Comparison of ENCODE assay signal across 8 cellular contexts in genomic region chr1:153985341-153985912, GRCh38. TPM values are rescaled to one million over a fixed set of nuclear protein-coding genes. Genes with fewer than 3 reads are reported as not detected.
DNase-seq lines count a peak whose midpoint lies in the region; ATAC-seq and TF ChIP-seq lines count a peak whose summit lies in the region.

No MANE protein-coding gene starts in this region.

- H3K27me3 Mint-ChIP-seq in MCF 10A (ENCODE audit: insufficient read depth, unreplicated experiment): no peaks in the 10 kb centered on the region
- no peaks in the 10 kb centered on the region for H3K27me3 Mint-ChIP-seq in stimulated activated naive B cell treated with anti-CD40 and anti-IgM and Interleukin-4, amounts not matched to agents 10 μg/mL and 1 μg/mL and 100 μg/mL, for 72 hours

- no peaks in the 10 kb centered on the region for H3K79me2 ChIP-seq in OCI-LY3 (ENCODE audit: low read length)

- H3K27ac ChIP-seq in OCI-LY3 (ENCODE audit: low read length) (no peak overlapping the region), left lung (peak overlapping the region; percentile 86 to 93)

- H3K4me1 ChIP-seq in OCI-LY3 (ENCODE audit: low read length): peaks cover 33% of the 10 kb centered on the region
- peaks cover 20 to 55% of the 10 kb centered on the region in 2 donors for H3K4me1 ChIP-seq in left lung

- peak overlapping the region; percentile 73; the same call in 1 of the 2 replicates for H2AFZ ChIP-seq in OCI-LY3 (ENCODE audit: low read depth, low read length)

- TF ChIP-seq CTCF in OCI-LY3 (IDR thresholded peaks at IDR 0.05; ENCODE audit: low read depth, low read length) (no peak), MCF 10A (IDR thresholded peaks at IDR 0.05; ENCODE audit: unreplicated experiment) (no peak), left lung (IDR thresholded peaks at IDR 0.05) (no peak)

- no peaks in the 10 kb centered on the region for H4K20me1 ChIP-seq in OCI-LY3 (ENCODE audit: insufficient read depth, low read length)

- POLR2A ChIA-PET in MCF 10A (lab: Yijun Ruan, JAX): interaction anchor here (0.5 to 13.2 kb wide), 26 partner anchors 8 to 441 kb away, joined by 3 to 358 read pairs (median 5); partner anchors contain the start of genes CHTOP, CREB3L4, CRTC2 and DENND4B

- no peaks in the 10 kb centered on the region for H3K9me3 Mint-ChIP-seq in MCF 10A (ENCODE audit: unreplicated experiment)
- H3K9me3 Mint-ChIP-seq in stimulated activated naive B cell treated with anti-CD40 and anti-IgM and Interleukin-4, amounts not matched to agents 10 μg/mL and 1 μg/mL and 100 μg/mL, for 72 hours: no peaks in the 10 kb centered on the region

- H3K36me3 Mint-ChIP-seq in MCF 10A (ENCODE audit: insufficient read depth, unreplicated experiment): peaks cover 21% of the 10 kb centered on the region
- H3K36me3 Mint-ChIP-seq in stimulated activated naive B cell treated with anti-CD40 and anti-IgM and Interleukin-4, amounts not matched to agents 10 μg/mL and 1 μg/mL and 100 μg/mL, for 72 hours: peaks cover 6 to 13% of the 10 kb centered on the region in 2 donors

- CTCF ChIA-PET in MCF 10A (lab: Yijun Ruan, JAX): interaction anchor here (0.7 to 7.8 kb wide), 19 partner anchors 9 to 630 kb away, joined by 3 to 80 read pairs (median 7); partner anchors contain the start of genes CREB3L4, DENND4B, GATAD2B and JTB

- H3K4me3 Mint-ChIP-seq in MCF 10A (ENCODE audit: unreplicated experiment): peak overlapping the region; percentile 87
- H3K4me3 Mint-ChIP-seq in stimulated activated naive B cell treated with anti-CD40 and anti-IgM and Interleukin-4, amounts not matched to agents 10 μg/mL and 1 μg/mL and 100 μg/mL, for 72 hours: peak overlapping the region; percentile 88 to 94

- H3K9ac ChIP-seq in OCI-LY3 (ENCODE audit: low read length): peak overlapping the region; percentile 65

- BruUV-seq in MCF 10A (replicated peaks; lab: Mats Ljungman, UMichigan): no TSS peak

- peak; percentile 13 for ATAC-seq in left lung
- peak; percentile 35 to 54 for ATAC-seq in stimulated activated naive B cell treated with anti-CD40 and anti-IgM and Interleukin-4, amounts not matched to agents 10 μg/mL and 1 μg/mL and 100 μg/mL, for 72 hours (replicated peaks)
- ATAC-seq in HG03439 (IDR thresholded peaks at IDR 0.05; ENCODE audit: unreplicated experiment): no peak

- peak overlapping the region; percentile 78 for H3K27ac Mint-ChIP-seq in MCF 10A (ENCODE audit: low read depth, unreplicated experiment)
- H3K27ac Mint-ChIP-seq in stimulated activated naive B cell treated with anti-CD40 and anti-IgM and Interleukin-4, amounts not matched to agents 10 μg/mL and 1 μg/mL and 100 μg/mL, for 72 hours: peak overlapping the region; percentile 82

- H3K9me3 ChIP-seq in OCI-LY3 (ENCODE audit: insufficient read depth, low read length) (no peaks in the 10 kb centered on the region), left lung (no peaks in the 10 kb centered on the region)

- H3K27me3 ChIP-seq in OCI-LY3 (ENCODE audit: low read depth, low read length) (no peaks in the 10 kb centered on the region), left lung (no peaks in the 10 kb centered on the region)

- intact Hi-C loops in MCF 10A (cut with micrococcal nuclease): loop anchor here (5.0 kb wide), 2 partner anchors 38 to 368 kb away; partner anchors contain the start of genes DENND4B and S100A14
- intact Hi-C loops in left lung (cut with DNase I): loop anchor here in 1 of 2 donors (10.0 kb wide), 1 partner anchor 191 kb away; no protein-coding TSS in a partner anchor

- H3K4me1 Mint-ChIP-seq in MCF 10A (ENCODE audit: insufficient read depth, unreplicated experiment): peaks cover 29% of the 10 kb centered on the region
- peaks cover 29 to 47% of the 10 kb centered on the region in 2 donors for H3K4me1 Mint-ChIP-seq in stimulated activated naive B cell treated with anti-CD40 and anti-IgM and Interleukin-4, amounts not matched to agents 10 μg/mL and 1 μg/mL and 100 μg/mL, for 72 hours

- H3K4me3 ChIP-seq in OCI-LY3 (ENCODE audit: low read length) (peak overlapping the region; percentile 73), left lung (peak overlapping the region; percentile 54 to 70)

- H3K4me2 ChIP-seq in OCI-LY3 (ENCODE audit: low read length): peak overlapping the region; percentile 78

- H3K36me3 ChIP-seq in OCI-LY3 (replicated peaks; ENCODE audit: low read depth, low read length): no peaks in the 10 kb centered on the region
- peaks cover 0 to 30% of the 10 kb centered on the region in 2 donors for H3K36me3 ChIP-seq in left lung

- DNase-seq in CD1c-positive myeloid dendritic cell (ENCODE audit: extremely low spot score): peak; percentile 51
- DNase-seq in MCF 10A (ENCODE audit: unreplicated experiment): peak; percentile 77
- peak in 1 of 2 donors; percentile 52 for DNase-seq in left lung
- no peak for DNase-seq in stimulated activated naive B cell treated with anti-CD40 and anti-IgM and Interleukin-4, amounts not matched to agents 10 μg/mL and 1 μg/mL and 100 μg/mL, for 72 hours
- no peak for DNase-seq in cortex of kidney (lab: John Stamatoyannopoulos, UW)
- no peak for DNase-seq in HT-29 (ENCODE audit: low spot score)

RNA-seq across cellular contexts. Expression of gene RAB13, which starts 0.7 kb away (rescaled TPM):
- 63.1 and 71.6 TPM in 2 replicates for total RNA-seq in MCF 10A (2022)
- total RNA-seq in left lung: 100 to 1,000 TPM; 122 to 124 TPM
- 8.0 and 8.3 TPM in 2 replicates for total RNA-seq in HT-29 (2014; rRNA removed; shearing (Covaris generic))

RNA-seq across cellular contexts. Expression of gene RPS27, which starts 5.1 kb away (rescaled TPM):
- total RNA-seq in MCF 10A (2022) (3,026 and 3,064 TPM in 2 replicates), left lung (1,000 to 10,000 TPM; 1,116 to 1,380 TPM)
- total RNA-seq in HT-29 (2014; rRNA removed; shearing (Covaris generic)): 2,063 and 2,282 TPM in 2 replicates

RNA-seq across cellular contexts. Expression of gene JTB, which starts 8.0 kb away (rescaled TPM):
- total RNA-seq in MCF 10A (2022) (194 and 224 TPM in 2 replicates), left lung (100 to 1,000 TPM; 142 to 148 TPM)
- total RNA-seq in HT-29 (2014; rRNA removed; shearing (Covaris generic)): 281 and 318 TPM in 2 replicates

RNA-seq across cellular contexts. Expression of gene CREB3L4, which starts 17.7 kb away (rescaled TPM):
- total RNA-seq in MCF 10A (2022) (14.7 and 17.6 TPM in 2 replicates), left lung (1 to 10 TPM; 9.3 to 10.0 TPM)
- total RNA-seq in HT-29 (2014; rRNA removed; shearing (Covaris generic)): 23.2 and 24.7 TPM in 2 replicates

RNA-seq across cellular contexts. Expression of gene SLC39A1, which starts 22.1 kb away (rescaled TPM):
- 124 and 159 TPM in 2 replicates for total RNA-seq in MCF 10A (2022)
- total RNA-seq in left lung: 100 to 1,000 TPM; 111 to 185 TPM
- 226 TPM in 2 replicates for total RNA-seq in HT-29 (2014; rRNA removed; shearing (Covaris generic))

Comparison
In these comparisons a context has a peak if more than half of its experiments do, and no peak if none do; other contexts are left out.
1. DNase-seq: peak in CD1c-positive myeloid dendritic cell (single experiment) and MCF 10A (single experiment); none in stimulated activated naive B cell treated with anti-CD40 and anti-IgM and Interleukin-4, amounts not matched to agents 10 μg/mL and 1 μg/mL and 100 μg/mL, for 72 hours (single experiment), cortex of kidney (single experiment) and HT-29 (single experiment).